Comparison of ENCODE assay signal across 1 cellular context in the genomic region with DNA sequence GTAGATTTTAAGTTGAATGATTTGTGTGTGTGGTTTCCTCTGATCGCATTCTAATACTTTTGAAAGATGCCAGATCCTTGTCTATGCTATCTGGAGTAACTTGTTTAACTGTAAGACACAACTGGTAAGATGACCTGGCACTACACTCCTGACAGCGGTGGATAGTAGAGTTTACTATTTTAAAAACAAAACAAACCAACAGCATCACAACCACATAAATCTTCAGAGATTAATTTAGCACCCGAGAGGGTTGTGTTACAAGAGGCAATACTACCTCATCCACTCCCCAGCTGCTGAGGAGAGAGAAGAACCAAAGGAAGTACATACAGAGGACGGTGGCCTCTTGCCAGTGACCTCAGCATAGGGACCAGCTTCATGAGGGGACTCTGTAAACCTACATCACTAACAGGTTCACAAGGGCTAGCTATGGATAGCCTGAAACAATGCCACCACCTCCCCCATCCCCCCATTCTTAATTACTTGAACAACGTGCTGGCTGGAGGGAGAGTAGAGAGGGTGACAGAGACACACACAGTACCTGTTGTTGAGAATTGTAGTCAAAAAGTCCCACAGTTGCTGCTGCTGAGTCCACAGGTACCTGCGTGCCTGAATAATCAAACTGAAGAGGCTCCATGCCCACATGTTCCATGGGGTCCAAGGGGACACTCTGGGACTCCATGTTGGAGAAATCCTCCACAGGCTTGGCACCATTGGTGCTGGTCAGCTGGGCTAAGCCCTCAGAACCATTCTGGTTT.
TF ChIP-seq lines count a peak whose summit lies in the region.

No MANE protein-coding gene starts in this region.

TF ChIP-seq in IMR-90, 13 proteins besides CTCF, POLR2A, EP300 and RAD21:
- no peak for TF ChIP-seq MAZ (IDR thresholded peaks at IDR 0.05; ENCODE audit: borderline replicate concordance, low read depth, low read length)
- no peak for TF ChIP-seq RFX5 (IDR thresholded peaks at IDR 0.05; ENCODE audit: low read depth, low read length)
- TF ChIP-seq, protein P1, sequence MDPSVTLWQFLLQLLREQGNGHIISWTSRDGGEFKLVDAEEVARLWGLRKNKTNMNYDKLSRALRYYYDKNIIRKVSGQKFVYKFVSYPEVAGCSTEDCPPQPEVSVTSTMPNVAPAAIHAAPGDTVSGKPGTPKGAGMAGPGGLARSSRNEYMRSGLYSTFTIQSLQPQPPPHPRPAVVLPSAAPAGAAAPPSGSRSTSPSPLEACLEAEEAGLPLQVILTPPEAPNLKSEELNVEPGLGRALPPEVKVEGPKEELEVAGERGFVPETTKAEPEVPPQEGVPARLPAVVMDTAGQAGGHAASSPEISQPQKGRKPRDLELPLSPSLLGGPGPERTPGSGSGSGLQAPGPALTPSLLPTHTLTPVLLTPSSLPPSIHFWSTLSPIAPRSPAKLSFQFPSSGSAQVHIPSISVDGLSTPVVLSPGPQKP (IDR thresholded peaks at IDR 0.05; ENCODE audit: borderline replicate concordance, low read depth, low read length) = no peak
- no peak for TF ChIP-seq MAFK (IDR thresholded peaks at IDR 0.05; ENCODE audit: low read depth, low read length)
- no peak for TF ChIP-seq CHD1 (IDR thresholded peaks at IDR 0.05; ENCODE audit: low read depth, low read length)
- TF ChIP-seq SMC3 (IDR thresholded peaks at IDR 0.05; ENCODE audit: low read depth, low read length) = no peak
- TF ChIP-seq BHLHE40 (IDR thresholded peaks at IDR 0.05; ENCODE audit: low read depth, low read length) = no peak
- TF ChIP-seq RCOR1 (IDR thresholded peaks at IDR 0.05; ENCODE audit: insufficient replicate concordance, low read length) = no peak
- no peak for TF ChIP-seq NFE2L2 (IDR thresholded peaks at IDR 0.05; ENCODE audit: low read depth, low read length)
- no peak for TF ChIP-seq MXI1 (IDR thresholded peaks at IDR 0.05; ENCODE audit: borderline replicate concordance, low read depth, low read length)
- TF ChIP-seq, protein P2, sequence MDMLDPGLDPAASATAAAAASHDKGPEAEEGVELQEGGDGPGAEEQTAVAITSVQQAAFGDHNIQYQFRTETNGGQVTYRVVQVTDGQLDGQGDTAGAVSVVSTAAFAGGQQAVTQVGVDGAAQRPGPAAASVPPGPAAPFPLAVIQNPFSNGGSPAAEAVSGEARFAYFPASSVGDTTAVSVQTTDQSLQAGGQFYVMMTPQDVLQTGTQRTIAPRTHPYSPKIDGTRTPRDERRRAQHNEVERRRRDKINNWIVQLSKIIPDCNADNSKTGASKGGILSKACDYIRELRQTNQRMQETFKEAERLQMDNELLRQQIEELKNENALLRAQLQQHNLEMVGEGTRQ (IDR thresholded peaks at IDR 0.05; ENCODE audit: low read depth, low read length) = no peak
- no peak for TF ChIP-seq FOS (IDR thresholded peaks at IDR 0.05; ENCODE audit: low read depth, low read length)
- no peak for TF ChIP-seq CEBPB (IDR thresholded peaks at IDR 0.05; ENCODE audit: low read depth, low read length)
